ENCODE assay signal across 8 cellular contexts in genomic region chr9:115672477-115673316, GRCh38.
DNase-seq lines count a peak whose midpoint lies in the region; ATAC-seq and TF ChIP-seq lines count a peak whose summit lies in the region.

No MANE protein-coding gene starts in this region.

- peak overlapping the region; percentile 27 for H3K4me3 ChIP-seq in SJCRH30
- no peak overlapping the region for H3K4me3 ChIP-seq in fibroblast of pulmonary artery (replicated peaks; ENCODE audit: low read depth, low read length)
- H3K4me3 ChIP-seq in ovary: no peak overlapping the region

- WGBS in ovary, 3 donors: 22 to 36% (median 29%) methylated on average over 7 of the region's 7 CpGs

- TF ChIP-seq CTCF in fibroblast of pulmonary artery (IDR thresholded peaks at IDR 0.05; ENCODE audit: low read length, missing control alignments) (no peak), ovary (IDR thresholded peaks at IDR 0.05) (no peak)

- no peak for TF ChIP-seq POLR2A in ovary (IDR thresholded peaks at IDR 0.05)

- H3K27me3 ChIP-seq in SJCRH30 (no peaks in the 10 kb centered on the region), ovary (no peaks in the 10 kb centered on the region)

- no peak for ATAC-seq in GM18519 (IDR thresholded peaks at IDR 0.05; ENCODE audit: low FRiP score, unreplicated experiment)

- H3K27ac ChIP-seq in SJCRH30 (peak overlapping the region; percentile 95), ovary (no peak overlapping the region)

- intact Hi-C loops in ovary (cut with DNase I): no loop called here

- no peak for TF ChIP-seq EP300 in ovary (IDR thresholded peaks at IDR 0.05)

- no peaks in the 10 kb centered on the region for H3K36me3 ChIP-seq in SJCRH30
- H3K36me3 ChIP-seq in ovary: no peaks in the 10 kb centered on the region

- H3K4me1 ChIP-seq in SJCRH30 (peaks cover 20% of the 10 kb centered on the region), ovary (ENCODE audit: insufficient read depth) (no peaks in the 10 kb centered on the region)

- H3K9me3 ChIP-seq in SJCRH30 (replicated peaks): no peaks in the 10 kb centered on the region
- no peaks in the 10 kb centered on the region for H3K9me3 ChIP-seq in ovary

- DNase-seq in GM03348 (ENCODE audit: low spot score) (peak; percentile 75), SJCRH30 (peak; percentile 83 to 87), fibroblast of pulmonary artery (ENCODE audit: low read depth) (peak; percentile 96), renal cortical epithelial cell (ENCODE audit: low read depth) (peak; percentile 100), ovary (no peak), NCI-H526 (lab: John Stamatoyannopoulos, UW) (no peak)
- DNase-seq in activated CD4-positive, CD25-positive, alpha-beta regulatory T cell (lab: John Stamatoyannopoulos, UW): no peak

Comparison
In these comparisons a context has a peak if more than half of its experiments do, and no peak if none do; other contexts are left out.
1. DNase-seq: peak in GM03348 (single experiment), SJCRH30 (2 of 2), fibroblast of pulmonary artery (single experiment) and renal cortical epithelial cell (single experiment); none in ovary (0 of 5), NCI-H526 (0 of 2) and activated CD4-positive, CD25-positive, alpha-beta regulatory T cell (0 of 4).